20 cellular contexts compared by ENCODE assay signal in genomic region chr10:120719333-120719732, GRCh38.
A peak's percentile ranks its signal among the peaks of the same experiment; 100 is the strongest.
DNase-seq lines count a peak whose midpoint lies in the region; ATAC-seq, FAIRE-seq and TF ChIP-seq lines count a peak whose summit lies in the region.
"Had no signal": no experiment of that assay in that cellular context is flagged by ENCODE, and none has a peak within 500 bp of the region (broad histone marks: within the 10 kb centered on the region; RNA-seq: fewer than 3 reads in every experiment).

No MANE protein-coding gene starts in this region.

- H3K27me3 ChIP-seq in GM12878 (replicated peaks in 1 of 2; ENCODE audit: control insufficient read depth in 2 of 2, insufficient read depth in 2 of 2, low read length in 1 of 2) (no peaks in the 10 kb centered on the region), stomach (no peaks in the 10 kb centered on the region)
- H3K27me3 ChIP-seq: thyroid gland had no signal

- in situ Hi-C loops in GM12878 (cut with MboI), result no loop called here

- POLR2A ChIA-PET in GM12878 (lab: Charles Lee), result no interaction called here

- no peaks in the 10 kb centered on the region for H3K36me3 ChIP-seq in GM12878 (ENCODE audit: control insufficient read depth in 2 of 2, insufficient read depth in 2 of 2, low read length in 1 of 2)
- H3K36me3 ChIP-seq in stomach, result no peaks in the 10 kb centered on the region
- H3K36me3 ChIP-seq: thyroid gland had no signal

- FAIRE-seq in GM12878 (lab: Jason Lieb, UNC), result no peak
- FAIRE-seq: endometrium, RCC 7860 had no signal

- H3K27ac ChIP-seq in GM12878 (ENCODE audit: control insufficient read depth, insufficient read depth) (no peak overlapping the region), stomach (no peak overlapping the region)
- H3K27ac ChIP-seq: thyroid gland had no signal

- no peak overlapping the region for H3K9ac ChIP-seq in GM12878 (ENCODE audit: control insufficient read depth, insufficient read depth, low read length)
- H3K9ac ChIP-seq: SK-N-SH had no signal

- SMC1A ChIA-PET in GM12878 (lab: Charles Lee; ENCODE audit: uncharacterized antibody, unreplicated experiment), result no interaction called here

- RAD21 ChIA-PET in GM12878 (lab: Charles Lee; ENCODE audit: unreplicated experiment), result interaction anchor here (0.6 kb wide), 1 partner anchor 212 kb away, joined by 3 read pairs; no protein-coding TSS in a partner anchor

- no peaks in the 10 kb centered on the region for H3K4me1 ChIP-seq in GM12878 (ENCODE audit: control insufficient read depth, insufficient read depth, low read length)
- H3K4me1 ChIP-seq in stomach, result no peaks in the 10 kb centered on the region
- H3K4me1 ChIP-seq: thyroid gland had no signal

- H2AFZ ChIP-seq in GM12878 (ENCODE audit: control insufficient read depth, low read depth, low read length), result no peak overlapping the region

- CTCF ChIA-PET in GM12878 (lab: Yijun Ruan, JAX), result no interaction called here

- TF ChIP-seq POLR2A in GM12878 (IDR thresholded peaks at IDR 0.05; ENCODE audit: low read depth, low read length) (no peak), stomach (IDR thresholded peaks at IDR 0.05) (no peak)

- TF ChIP-seq CTCF in GM12878 (IDR thresholded peaks at IDR 0.05 in 2 of 3, conservative IDR thresholded peaks at IDR 0.05 in 1 of 3; ENCODE audit: control insufficient read depth in 2 of 3, extremely low read depth in 1 of 3, insufficient read depth in 1 of 3, low read depth in 3 of 3, low read length in 3 of 3) (no peak), stomach (IDR thresholded peaks at IDR 0.05) (no peak)

- peak; percentile 64 for ATAC-seq in GM19438 (IDR thresholded peaks at IDR 0.05; ENCODE audit: low read depth, unreplicated experiment)
- ATAC-seq in HG02610 (IDR thresholded peaks at IDR 0.05; ENCODE audit: unreplicated experiment), result peak; percentile 56
- ATAC-seq in HG03442 (IDR thresholded peaks at IDR 0.05; ENCODE audit: unreplicated experiment), result peak; percentile 81
- ATAC-seq in GM12878, result peak; percentile 35; the same call in 2 of the 3 replicates

- BruUV-seq in GM12878 (replicated peaks; lab: Mats Ljungman, UMichigan), result no TSS peak

- H3K4me3 ChIP-seq in GM12878, result no peak overlapping the region
- H3K4me3 ChIP-seq in stomach, result no peak overlapping the region
- H3K4me3 ChIP-seq: smooth muscle cell, thyroid gland had no signal

- TF ChIP-seq EP300 in GM12878 (IDR thresholded peaks at IDR 0.05; ENCODE audit: borderline replicate concordance in 1 of 2, control insufficient read depth in 1 of 2, low read depth in 2 of 2, low read length in 2 of 2) (no peak), stomach (IDR thresholded peaks at IDR 0.05) (no peak)

- H3K79me2 ChIP-seq in GM12878 (ENCODE audit: control insufficient read depth, insufficient read depth, low read length), result no peaks in the 10 kb centered on the region

- TF ChIP-seq RAD21 in GM12878 (IDR thresholded peaks at IDR 0.05; ENCODE audit: insufficient read depth, low read depth, low read length), result no peak

- no peak overlapping the region for H3K4me2 ChIP-seq in GM12878 (ENCODE audit: control insufficient read depth, insufficient read depth)
- H3K4me2 ChIP-seq: SK-N-SH, smooth muscle cell had no signal

- intact Hi-C loops in GM12878 (cut with micrococcal nuclease; ENCODE audit: unreplicated experiment), result no loop called here
- intact Hi-C loops in stomach (cut with DNase I; ENCODE audit: low total_unique reads), result no loop called here

- H3K9me3 ChIP-seq in GM12878 (replicated peaks; ENCODE audit: control insufficient read depth, insufficient read depth, low read length) (no peaks in the 10 kb centered on the region), stomach (no peaks in the 10 kb centered on the region)
- H3K9me3 ChIP-seq: SK-N-SH, thyroid gland had no signal

- no peaks in the 10 kb centered on the region for H4K20me1 ChIP-seq in GM12878 (ENCODE audit: control insufficient read depth, insufficient read depth)

- peak; percentile 19 for DNase-seq in GM12878 (ENCODE audit: low read depth, low spot score)
- no peak for DNase-seq in activated gamma-delta T cell treated with Interleukin-2 at 50 U/mL for 16 hours
- DNase-seq in pons (ENCODE audit: low spot score), result no peak
- DNase-seq in stomach, result no peak
- DNase-seq in D341Med (ENCODE audit: low spot score), result no peak
- DNase-seq: activated CD4-positive, alpha-beta T cell treated with anti-CD3 and anti-CD28 coated beads for 4 hours; activated naive CD4-positive, alpha-beta T cell treated with anti-CD3 and anti-CD28 coated beads, Interleukin-2, amount 10 ng/mL, durations not matched to agents 7 days and 5 days; GOT3; islet precursor cell; KBM-7; NCI-H1105 treated with DMSO at 0.1 percent for 48 hours; NCI-H69; SK-N-SH; thyroid gland had no signal

TF ChIP-seq in GM12878, 131 proteins besides CTCF, POLR2A, EP300 and RAD21:
- TF ChIP-seq PKNOX1 (IDR thresholded peaks at IDR 0.05) (no peak), RUNX3 (IDR thresholded peaks at IDR 0.05; ENCODE audit: low read length) (0 out of 2 replicates have a peak, but pooled peaks have one; percentile 6)
